ENCODE assay signal across 7 cellular contexts in the genomic region with DNA sequence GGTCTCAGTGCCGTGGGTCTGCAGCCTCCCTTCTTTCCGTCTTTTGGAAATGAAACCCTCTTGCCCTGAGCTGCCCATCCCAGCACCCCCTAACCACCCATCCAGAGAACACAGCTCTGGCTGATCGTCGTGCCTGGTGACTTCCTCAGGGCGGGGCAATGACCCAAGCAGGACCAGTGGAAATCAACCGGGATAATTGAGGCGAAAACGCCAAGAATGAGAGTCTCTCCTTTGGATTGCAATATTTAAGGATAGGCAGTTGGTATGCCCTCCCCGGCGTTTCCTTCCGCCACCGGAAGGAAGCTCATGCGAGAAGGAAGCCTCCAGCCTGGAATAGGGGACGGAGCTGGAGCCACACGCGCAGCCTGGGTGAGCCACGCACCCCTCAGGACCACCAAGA.
"Had no signal": no experiment of that assay in that cellular context is flagged by ENCODE, and none has a peak within 500 bp of the region (broad histone marks: within the 10 kb centered on the region; RNA-seq: fewer than 3 reads in every experiment).

No MANE protein-coding gene starts in this region.

- DNase-seq: GOT3, H7, HFFc6, KBM-7 had no signal

- H3K36me3 ChIP-seq: HAP-1 had no signal

- ATAC-seq: HCT116, HepG2 had no signal

- H3K4me3 ChIP-seq: HAP-1 had no signal

- H3K9me3 ChIP-seq: HAP-1 had no signal

- H3K4me1 ChIP-seq: HAP-1 had no signal

- FAIRE-seq: HepG2 had no signal
